ENCODE assay signal across 9 cellular contexts in genomic region chr12:6469092-6469491, GRCh38. TPM values are rescaled to one million over a fixed set of nuclear protein-coding genes. Genes with fewer than 3 reads are reported as not detected.
DNase-seq lines count a peak whose midpoint lies in the region; FAIRE-seq and TF ChIP-seq lines count a peak whose summit lies in the region.
"Had no signal": no experiment of that assay in that cellular context is flagged by ENCODE, and none has a peak within 500 bp of the region (broad histone marks: within the 10 kb centered on the region; RNA-seq: fewer than 3 reads in every experiment).

No MANE protein-coding gene starts in this region.

- H3K4me1 ChIP-seq in adipocyte (ENCODE audit: control insufficient read depth, insufficient read depth, low read length), result peaks cover 33% of the 10 kb centered on the region
- H3K4me1 ChIP-seq in muscle layer of duodenum (ENCODE audit: control insufficient read depth in 1 of 2, insufficient read depth in 2 of 2, low read length in 2 of 2), result peaks cover 10 to 26% of the 10 kb centered on the region in 2 donors

- CTCF ChIA-PET in AG04449 (lab: Yijun Ruan, JAX), result interaction anchor here (0.9 to 2.1 kb wide), 6 partner anchors 12 to 143 kb away, joined by 3 to 11 read pairs (median 4); partner anchors contain the start of gene TAPBPL

- peak overlapping the region; percentile 95; the same call in 1 of the 2 replicates for H3K27ac Mint-ChIP-seq in HFFc6

- H3K4me1 Mint-ChIP-seq in HFFc6 (ENCODE audit: low read depth), result peaks cover 49% of the 10 kb centered on the region

- H3K4me3 ChIP-seq in AG04449 (ENCODE audit: low read depth, low read length) (peak overlapping the region; percentile 2), adipocyte (ENCODE audit: low read length) (peak overlapping the region; percentile 87), muscle layer of duodenum (ENCODE audit: low read depth in 1 of 2, low read length in 2 of 2) (peak overlapping the region; percentile 78 to 84)

- H3K9me3 ChIP-seq in adipocyte (ENCODE audit: control insufficient read depth, low read length) (no peaks in the 10 kb centered on the region), muscle layer of duodenum (ENCODE audit: control insufficient read depth in 1 of 2, low read length in 2 of 2) (no peaks in the 10 kb centered on the region)

- TF ChIP-seq POLR2A in GM12891 (IDR thresholded peaks at IDR 0.05; ENCODE audit: low read depth, low read length), result no peak

- TF ChIP-seq CTCF in AG04449 (IDR thresholded peaks at IDR 0.05; ENCODE audit: insufficient read depth, low read length, missing control alignments), result no peak
- no peak for TF ChIP-seq CTCF in HFFc6 (IDR thresholded peaks at IDR 0.05)

- POLR2A ChIA-PET in AG04449 (lab: Yijun Ruan, JAX), result interaction anchor here (0.7 to 3.0 kb wide), 4 partner anchors 10 to 82 kb away, joined by 3 to 31 read pairs (median 15); partner anchors contain the start of gene TAPBPL

- peak overlapping the region; percentile 81 for H3K27ac ChIP-seq in muscle layer of duodenum (ENCODE audit: low read length)

- H3K36me3 ChIP-seq in adipocyte (ENCODE audit: control insufficient read depth, insufficient read depth, low read length, severe bottlenecking) (peaks cover 23% of the 10 kb centered on the region), muscle layer of duodenum (ENCODE audit: control insufficient read depth in 1 of 2, insufficient read depth in 2 of 2, low read length in 2 of 2) (peaks cover 10 to 16% of the 10 kb centered on the region in 2 donors)

- H3K4me3 Mint-ChIP-seq in HFFc6, result peak overlapping the region; percentile 92

- H3K36me3 Mint-ChIP-seq in HFFc6 (ENCODE audit: low read depth), result peaks cover 22% of the 10 kb centered on the region

- H3K9me3 Mint-ChIP-seq in HFFc6, result no peaks in the 10 kb centered on the region

- no peak for DNase-seq in AG04449 (ENCODE audit: low read depth, low spot score)
- no peak for DNase-seq in HFFc6
- no peak for DNase-seq in adipocyte (ENCODE audit: low read depth)
- no peak for DNase-seq in GM12891 (ENCODE audit: insufficient read length, low spot score)
- no peak for DNase-seq in retina
- no peak for DNase-seq in NCI-H446 (lab: John Stamatoyannopoulos, UW)
- no peak for DNase-seq in effector CD4-positive, alpha-beta T cell
- DNase-seq: NK-92 treated with Interleukin-12 subunit alpha and Interleukin-12 subunit beta, amount 100 ng/mL, for 24 hours had no signal

- FAIRE-seq in GM12891 (lab: Jason Lieb, UNC), result no peak

- no peaks in the 10 kb centered on the region for H3K27me3 ChIP-seq in adipocyte (replicated peaks; ENCODE audit: control insufficient read depth, insufficient read depth, low read length)
- H3K27me3 ChIP-seq in muscle layer of duodenum (ENCODE audit: low read depth, low read length), result no peaks in the 10 kb centered on the region

- H3K9ac ChIP-seq in adipocyte (ENCODE audit: low read length), result peak overlapping the region; percentile 91

- H3K27me3 Mint-ChIP-seq in HFFc6 (ENCODE audit: insufficient read depth), result peaks cover 6% of the 10 kb centered on the region

TF ChIP-seq in GM12891, 5 proteins besides CTCF, POLR2A, EP300 and RAD21:
- TF ChIP-seq PAX5 (IDR thresholded peaks at IDR 0.05; ENCODE audit: insufficient read depth, low read length, severe bottlenecking) (no peak), POLR2AphosphoS5 (IDR thresholded peaks at IDR 0.05; ENCODE audit: low read depth, low read length) (no peak), TAF1 (IDR thresholded peaks at IDR 0.05; ENCODE audit: low read depth, low read length) (no peak), SPI1 (IDR thresholded peaks at IDR 0.05; ENCODE audit: low read depth, low read length) (no peak), POU2F2 (IDR thresholded peaks at IDR 0.05; ENCODE audit: low read depth, low read length) (no peak)

RNA-seq across cellular contexts. Expression of gene VAMP1, which starts 1.4 kb away (rescaled TPM):
- total RNA-seq in HFFc6 (2021; fragmentation: NEBNext Ultra II Directional; extraction: Animal tissue kit (Norgen Biotek cat#: 25700)), result 10 to 100 TPM in 5 of 6 experiments, 1 to 10 TPM in 1; 8.6 to 13.0 (median 10.8) TPM
- 30.6 TPM for polyA plus RNA-seq in GM12891 (2012; ENCODE audit: low read depth, missing spikeins)

RNA-seq across cellular contexts. Expression of gene TAPBPL, which starts 17.2 kb away (rescaled TPM):
- 1 to 10 TPM; 4.3 to 8.2 (median 6.5) TPM for total RNA-seq in HFFc6 (2021; fragmentation: NEBNext Ultra II Directional; extraction: Animal tissue kit (Norgen Biotek cat#: 25700))
- 29.7 TPM for polyA plus RNA-seq in GM12891 (2012; ENCODE audit: low read depth, missing spikeins)

RNA-seq across cellular contexts. Expression of gene MRPL51, which starts 24.0 kb away (rescaled TPM):
- total RNA-seq in HFFc6 (2021; fragmentation: NEBNext Ultra II Directional; extraction: Animal tissue kit (Norgen Biotek cat#: 25700)), result 100 to 1,000 TPM; 227 to 290 (median 257) TPM
- polyA plus RNA-seq in GM12891 (2012; ENCODE audit: low read depth, missing spikeins), result 236 TPM

RNA-seq across cellular contexts. Expression of gene CD27, which starts 24.3 kb away (rescaled TPM):
- total RNA-seq in HFFc6 (2021; fragmentation: NEBNext Ultra II Directional; extraction: Animal tissue kit (Norgen Biotek cat#: 25700)), result under 1 TPM in 2 of 6 experiments, not detected in 4; 0.19 to 0.28 TPM
- polyA plus RNA-seq in GM12891 (2012; ENCODE audit: low read depth, missing spikeins), result 112 TPM

RNA-seq across cellular contexts. Expression of gene NCAPD2, which starts 24.8 kb away (rescaled TPM):
- total RNA-seq in HFFc6 (2021; fragmentation: NEBNext Ultra II Directional; extraction: Animal tissue kit (Norgen Biotek cat#: 25700)), result 10 to 100 TPM; 42.2 to 75.9 (median 65.4) TPM
- polyA plus RNA-seq in GM12891 (2012; ENCODE audit: low read depth, missing spikeins), result 48.3 TPM

Comparison
In these comparisons a context has a peak if more than half of its experiments do, and no peak if none do; other contexts are left out.
1. H3K4me3 ChIP-seq: peak in every context shown above with its lines; median percentile 87 in adipocyte; 81 in muscle layer of duodenum; 2 in AG04449.